In the genomic region with DNA sequence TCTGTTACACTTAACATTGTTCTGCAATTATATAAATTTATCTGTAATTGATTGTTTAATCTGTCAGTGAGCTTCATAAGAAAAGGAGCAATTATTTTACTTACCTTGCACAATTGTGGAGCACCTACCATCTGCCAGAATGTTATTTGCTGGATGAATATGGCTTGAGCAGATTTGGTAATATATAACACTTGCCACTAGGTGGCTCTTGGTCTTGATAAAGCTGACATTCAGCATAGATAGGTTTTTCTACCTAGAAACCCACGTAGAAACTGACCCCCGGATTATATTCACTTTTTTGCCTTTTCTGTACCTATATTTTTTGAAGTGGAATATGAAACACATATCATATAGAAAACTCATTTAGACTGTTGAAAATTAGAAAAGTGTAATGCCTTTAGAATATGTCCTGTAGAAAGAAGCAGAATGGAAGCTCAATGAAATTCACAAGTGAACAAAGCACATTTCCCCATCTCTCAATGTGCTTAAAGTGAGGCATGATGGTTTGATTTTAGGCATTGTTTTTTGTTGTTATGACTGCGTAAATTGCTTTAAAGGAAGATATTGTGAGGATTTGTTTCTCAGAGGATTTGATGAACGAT, we compare ENCODE assay signal across 8 cellular contexts. TPM values are rescaled to one million over a fixed set of nuclear protein-coding genes. Genes with fewer than 3 reads are reported as not detected.
A peak's percentile ranks its signal among the peaks of the same experiment; 100 is the strongest.
DNase-seq lines count a peak whose midpoint lies in the region; ATAC-seq and TF ChIP-seq lines count a peak whose summit lies in the region.

No MANE protein-coding gene starts in this region.

- H3K4me2 ChIP-seq in KMS-11, result no peak overlapping the region

- H3K9me3 ChIP-seq in Peyer's patch (no peaks in the 10 kb centered on the region), right lobe of liver (no peaks in the 10 kb centered on the region), aorta (ENCODE audit: control insufficient read depth, low read length) (no peaks in the 10 kb centered on the region)

- intact Hi-C loops in dendritic cell treated with granulocyte-macrophage colony-stimulating factor and Interleukin-4, amounts not matched to agents 40 ng/mL and 50 ng/mL, for 4 days (cut with micrococcal nuclease), result loop anchor here (1.0 to 5.0 kb wide), 2 partner anchors 37 to 80 kb away; no protein-coding TSS in a partner anchor
- intact Hi-C loops in right lobe of liver (cut with DNase I), result no loop called here
- intact Hi-C loops in aorta (cut with DNase I), result loop anchor here (5.0 to 10.0 kb wide), 2 partner anchors 82 to 685 kb away; no protein-coding TSS in a partner anchor
- intact Hi-C loops in posterior vena cava (cut with DNase I), result loop anchor here in 1 of 2 donors (5.0 kb wide), 1 partner anchor 343 kb away; no protein-coding TSS in a partner anchor

- no peak overlapping the region for H3K9ac ChIP-seq in KMS-11

- peak overlapping the region; percentile 55 for H3K27ac Mint-ChIP-seq in dendritic cell treated with granulocyte-macrophage colony-stimulating factor and Interleukin-4, amounts not matched to agents 40 ng/mL and 50 ng/mL, for 4 days

- H3K4me3 Mint-ChIP-seq in dendritic cell treated with granulocyte-macrophage colony-stimulating factor and Interleukin-4, amounts not matched to agents 40 ng/mL and 50 ng/mL, for 4 days, result peak overlapping the region; percentile 23

- H3K36me3 ChIP-seq in KMS-11 (ENCODE audit: insufficient read depth), result no peaks in the 10 kb centered on the region
- H3K36me3 ChIP-seq in Peyer's patch, result no peaks in the 10 kb centered on the region
- H3K36me3 ChIP-seq in right lobe of liver, result no peaks in the 10 kb centered on the region
- H3K36me3 ChIP-seq in aorta (ENCODE audit: control insufficient read depth in 1 of 2, insufficient read depth in 2 of 2, low read length in 1 of 2), result no peaks in the 10 kb centered on the region

- H3K79me2 ChIP-seq in KMS-11 (ENCODE audit: insufficient read depth, low read depth), result peaks cover 66% of the 10 kb centered on the region; the same call in 1 of the 2 replicates

- no peak for TF ChIP-seq POLR2A in Peyer's patch (IDR thresholded peaks at IDR 0.05)
- TF ChIP-seq POLR2A in right lobe of liver (IDR thresholded peaks at IDR 0.05), result no peak

- peaks cover 11% of the 10 kb centered on the region; the same call in 1 of the 2 replicates for H4K20me1 ChIP-seq in KMS-11 (ENCODE audit: insufficient read depth)

- H3K4me1 Mint-ChIP-seq in dendritic cell treated with granulocyte-macrophage colony-stimulating factor and Interleukin-4, amounts not matched to agents 40 ng/mL and 50 ng/mL, for 4 days (ENCODE audit: low read depth), result peaks cover 76% of the 10 kb centered on the region

- H3K9me3 Mint-ChIP-seq in dendritic cell treated with granulocyte-macrophage colony-stimulating factor and Interleukin-4, amounts not matched to agents 40 ng/mL and 50 ng/mL, for 4 days, result no peaks in the 10 kb centered on the region

- H3K4me1 ChIP-seq in KMS-11 (ENCODE audit: low read depth, poor library complexity, severe bottlenecking) (peaks cover 6% of the 10 kb centered on the region), Peyer's patch (peaks cover 0 to 12% (median 0%) of the 10 kb centered on the region in 4 donors), right lobe of liver (peaks cover 0 to 7% (median 0%) of the 10 kb centered on the region in 4 donors), aorta (ENCODE audit: control insufficient read depth in 1 of 2, insufficient read depth in 2 of 2, low read length in 2 of 2) (no peaks in the 10 kb centered on the region)

- peak; percentile 71 for TF ChIP-seq CTCF in KMS-11 (conservative IDR thresholded peaks at IDR 0.05; ENCODE audit: low read depth, low read length)
- peak; percentile 58 to 83 (median 73) for TF ChIP-seq CTCF in Peyer's patch (IDR thresholded peaks at IDR 0.05)
- TF ChIP-seq CTCF in right lobe of liver (IDR thresholded peaks at IDR 0.05), result peak; percentile 69 to 77 (median 74)

- H3K27me3 Mint-ChIP-seq in dendritic cell treated with granulocyte-macrophage colony-stimulating factor and Interleukin-4, amounts not matched to agents 40 ng/mL and 50 ng/mL, for 4 days, result no peaks in the 10 kb centered on the region

- H3K4me3 ChIP-seq in KMS-11 (IDR thresholded peaks at IDR 0.05; ENCODE audit: insufficient read depth, low read depth, low read length) (no peak overlapping the region), Peyer's patch (no peak overlapping the region), right lobe of liver (no peak overlapping the region), aorta (ENCODE audit: low read length in 2 of 2) (no peak overlapping the region)

- no peak overlapping the region for H3K27ac ChIP-seq in KMS-11
- H3K27ac ChIP-seq in Peyer's patch, result no peak overlapping the region
- no peak overlapping the region for H3K27ac ChIP-seq in right lobe of liver
- H3K27ac ChIP-seq in aorta (ENCODE audit: low read depth in 1 of 2, low read length in 2 of 2), result no peak overlapping the region

- ATAC-seq in GM21529 (IDR thresholded peaks at IDR 0.05; ENCODE audit: unreplicated experiment) (peak; percentile 81), right lobe of liver (peak; percentile 87 to 95 (median 93)), aorta (ENCODE audit: low FRiP score) (peak; percentile 82)

- peaks cover 56% of the 10 kb centered on the region for H3K36me3 Mint-ChIP-seq in dendritic cell treated with granulocyte-macrophage colony-stimulating factor and Interleukin-4, amounts not matched to agents 40 ng/mL and 50 ng/mL, for 4 days (ENCODE audit: low read depth)

- 38% methylated on average over 4 of the region's 4 CpGs for WGBS in right lobe of liver (ENCODE audit: insufficient coverage, low coverage, low lambda C conversion rate, missing lambda C conversion rate)
- WGBS in aorta, 2 donors, result 44 to 48% methylated on average over 4 of the region's 4 CpGs

- no peaks in the 10 kb centered on the region for H3K27me3 ChIP-seq in KMS-11 (ENCODE audit: insufficient read depth, low read depth)
- no peaks in the 10 kb centered on the region for H3K27me3 ChIP-seq in Peyer's patch
- H3K27me3 ChIP-seq in right lobe of liver, result no peaks in the 10 kb centered on the region
- no peaks in the 10 kb centered on the region for H3K27me3 ChIP-seq in aorta (ENCODE audit: control insufficient read depth in 1 of 2, insufficient read depth in 2 of 2, low read length in 1 of 2)

- DNase-seq in EH (ENCODE audit: low read depth) (peak; percentile 67), Peyer's patch (no peak), right lobe of liver (no peak), aorta (no peak), posterior vena cava (ENCODE audit: low spot score) (no peak)

- H2AFZ ChIP-seq in KMS-11 (ENCODE audit: low read depth), result no peak overlapping the region

RNA-seq across cellular contexts. Expression of gene RBPJ, which starts 9.5 kb away (rescaled TPM):
- total RNA-seq in Peyer's patch (100 to 1,000 TPM in 1 of 4 donors, 10 to 100 TPM in 3; 27.6 to 105 (median 42.8) TPM), right lobe of liver (10 to 100 TPM; 12.0 to 29.3 (median 19.6) TPM), aorta (100 to 1,000 TPM in 1 of 2 donors, 10 to 100 TPM in 1; 83.7 to 162 TPM), posterior vena cava (100 to 1,000 TPM in 1 of 2 donors, 10 to 100 TPM in 1; 78.4 to 116 TPM)
- 10 to 100 TPM; 24.9 to 31.1 TPM for polyA plus RNA-seq in aorta

Comparison
In these comparisons a context has a peak if more than half of its experiments do, and no peak if none do; other contexts are left out.
1. intact Hi-C loops: an anchor here in dendritic cell treated with granulocyte-macrophage colony-stimulating factor and Interleukin-4, amounts not matched to agents 40 ng/mL and 50 ng/mL, for 4 days (1.0 to 5.0 kb wide) and aorta (5.0 to 10.0 kb wide); none called in right lobe of liver.